ENCODE assay signal across 29 cellular contexts in genomic region chr15:46607103-46607502, GRCh38.
"Had no signal": no experiment of that assay in that cellular context is flagged by ENCODE, and none has a peak within 500 bp of the region (broad histone marks: within the 10 kb centered on the region; RNA-seq: fewer than 3 reads in every experiment).

No MANE protein-coding gene starts in this region.

- H3K4me1 Mint-ChIP-seq: activated naive CD8-positive, alpha-beta T cell treated with anti-CD3 and anti-CD28 coated beads for 36 hours; activated T-helper 17 cell treated with anti-CD3 and anti-CD28 coated beads, Interleukin-2, amount 50 U/mL, for 72 hours had no signal

- ATAC-seq: activated CD8-positive, alpha-beta T cell treated with anti-CD3 and anti-CD28 coated beads for 36 hours; activated T-cell treated with anti-CD3 and anti-CD28 coated beads, Interleukin-2, amount 50 U/mL, for 72 hours; activated T-helper 17 cell treated with anti-CD3 and anti-CD28 coated beads, Interleukin-2, amount 50 U/mL, for 72 hours; Right ventricle myocardium inferior had no signal

- H3K27ac Mint-ChIP-seq: activated CD8-positive, alpha-beta T cell treated with anti-CD3 and anti-CD28 coated beads for 36 hours; activated naive CD8-positive, alpha-beta T cell treated with anti-CD3 and anti-CD28 coated beads for 36 hours; activated T-cell treated with anti-CD3 and anti-CD28 coated beads, Interleukin-2, amount 50 U/mL, for 72 hours; activated T-helper 17 cell treated with anti-CD3 and anti-CD28 coated beads, Interleukin-2, amount 50 U/mL, for 72 hours had no signal

- H3K36me3 Mint-ChIP-seq: activated naive CD8-positive, alpha-beta T cell treated with anti-CD3 and anti-CD28 coated beads for 36 hours had no signal

- H3K27me3 Mint-ChIP-seq: activated CD8-positive, alpha-beta T cell treated with anti-CD3 and anti-CD28 coated beads for 36 hours; activated naive CD8-positive, alpha-beta T cell treated with anti-CD3 and anti-CD28 coated beads for 36 hours; activated T-helper 17 cell treated with anti-CD3 and anti-CD28 coated beads, Interleukin-2, amount 50 U/mL, for 72 hours had no signal

- H3K9me3 Mint-ChIP-seq: activated CD8-positive, alpha-beta T cell treated with anti-CD3 and anti-CD28 coated beads for 36 hours had no signal

- H3K4me3 Mint-ChIP-seq: activated CD8-positive, alpha-beta T cell treated with anti-CD3 and anti-CD28 coated beads for 36 hours; activated naive CD8-positive, alpha-beta T cell treated with anti-CD3 and anti-CD28 coated beads for 36 hours; activated T-cell treated with anti-CD3 and anti-CD28 coated beads, Interleukin-2, amount 50 U/mL, for 72 hours; activated T-helper 17 cell treated with anti-CD3 and anti-CD28 coated beads, Interleukin-2, amount 50 U/mL, for 72 hours had no signal

- DNase-seq: activated CD4-positive, alpha-beta T cell treated with anti-CD3 and anti-CD28 coated beads for 1 hour; activated CD4-positive, alpha-beta T cell treated with anti-CD3 and anti-CD28 coated beads for 48 hours; activated CD4-positive, alpha-beta T cell treated with anti-CD3 and anti-CD28 coated beads, Interleukin-2, amount 50 U/mL, for 4 hours; activated CD4-positive, CD25-positive, alpha-beta regulatory T cell; activated CD8-positive, alpha-beta T cell treated with anti-CD3 and anti-CD28 coated beads for 36 hours; activated effector memory CD4-positive, alpha-beta T cell treated with anti-CD3 and anti-CD28 coated beads, Interleukin-2, amount 50 U/mL, for 16 hours; activated naive CD4-positive, alpha-beta T cell; activated naive CD4-positive, alpha-beta T cell treated with anti-CD3 and anti-CD28 coated beads, Interleukin-2, amount 50 U/mL, for 16 hours; activated naive CD8-positive, alpha-beta T cell treated with anti-CD3 and anti-CD28 coated beads for 36 hours; activated T-cell treated with anti-CD3 and anti-CD28 coated beads, Interleukin-2, amount 50 U/mL, for 1 hour; activated T-cell treated with anti-CD3 and anti-CD28 coated beads, Interleukin-2, amount 50 U/mL, for 72 hours; amniotic stem cell; aorta; brain microvascular endothelial cell; central memory CD4-positive, alpha-beta T cell; NCI-H1092 treated with DMSO at 0.1 percent for 48 hours; NCI-H1436; NCI-H187; NCI-H2029 treated with DMSO at 0.1 percent for 48 hours; NCI-H2107; NCI-H510A; NCI-H526; NCI-H774; Peyer's patch; SIG-M5; T1000; WERI-Rb-1 had no signal
